27 cellular contexts compared by ENCODE assay signal in genomic region chr14:102225936-102226335, GRCh38.
A peak's percentile ranks its signal among the peaks of the same experiment; 100 is the strongest.
DNase-seq lines count a peak whose midpoint lies in the region; ATAC-seq, FAIRE-seq and TF ChIP-seq lines count a peak whose summit lies in the region.
"Had no signal": no experiment of that assay in that cellular context is flagged by ENCODE, and none has a peak within 500 bp of the region (broad histone marks: within the 10 kb centered on the region; RNA-seq: fewer than 3 reads in every experiment).

No MANE protein-coding gene starts in this region.

- H3K4me1 ChIP-seq in astrocyte (ENCODE audit: insufficient read depth, low read length) = peaks cover 8% of the 10 kb centered on the region
- H3K4me1 ChIP-seq: sigmoid colon, upper lobe of right lung had no signal

- no peaks in the 10 kb centered on the region for H3K9me3 ChIP-seq in astrocyte (ENCODE audit: insufficient read depth, low read depth, low read length)
- H3K9me3 ChIP-seq: esophagus muscularis mucosa, mucosa of descending colon, sigmoid colon, upper lobe of right lung had no signal

- H3K4me2 ChIP-seq in astrocyte (ENCODE audit: low read length) = no peak overlapping the region

- no peak overlapping the region for H3K27ac ChIP-seq in astrocyte (ENCODE audit: low read depth, low read length)
- H3K27ac ChIP-seq: esophagus muscularis mucosa, GM23248, sigmoid colon, upper lobe of right lung had no signal

- no peak overlapping the region for H3K4me3 Mint-ChIP-seq in activated CD4-positive, alpha-beta T cell treated with anti-CD3 and anti-CD28 coated beads, Interleukin-2, amount 10 ng/mL, durations not matched to agents 7 days and 5 days
- peak overlapping the region; percentile 31 for H3K4me3 Mint-ChIP-seq in astrocyte (ENCODE audit: unreplicated experiment)
- H3K4me3 Mint-ChIP-seq in stimulated activated effector memory CD8-positive, alpha-beta T cell treated with anti-CD3 and anti-CD28 coated beads, Interleukin-12 subunit alpha, Interleukin-12 subunit beta, amount 100 ng/mL, for 72 hours = no peak overlapping the region
- H3K4me3 Mint-ChIP-seq: activated B cell treated with CpG ODN at 0.5 μM for 24 hours; activated CD4-positive, alpha-beta memory T cell treated with anti-CD3 and anti-CD28 coated beads for 36 hours; CD4-positive, alpha-beta memory T cell; effector memory CD8-positive, alpha-beta T cell had no signal

- no peak overlapping the region for H3K4me3 ChIP-seq in astrocyte (ENCODE audit: insufficient read depth, low read depth, low read length)
- H3K4me3 ChIP-seq: esophagus muscularis mucosa, GM23248, mucosa of descending colon, sigmoid colon, upper lobe of right lung had no signal

- peak overlapping the region; percentile 27 for H3K27ac Mint-ChIP-seq in activated CD4-positive, alpha-beta T cell treated with anti-CD3 and anti-CD28 coated beads, Interleukin-2, amount 10 ng/mL, durations not matched to agents 7 days and 5 days
- no peak overlapping the region for H3K27ac Mint-ChIP-seq in astrocyte (ENCODE audit: unreplicated experiment)
- H3K27ac Mint-ChIP-seq in stimulated activated effector memory CD8-positive, alpha-beta T cell treated with anti-CD3 and anti-CD28 coated beads, Interleukin-12 subunit alpha, Interleukin-12 subunit beta, amount 100 ng/mL, for 72 hours = peak overlapping the region; percentile 30
- H3K27ac Mint-ChIP-seq: activated B cell treated with CpG ODN at 0.5 μM for 24 hours; activated CD4-positive, alpha-beta memory T cell treated with anti-CD3 and anti-CD28 coated beads for 36 hours; effector memory CD8-positive, alpha-beta T cell had no signal

- no peaks in the 10 kb centered on the region for H4K20me1 ChIP-seq in astrocyte (ENCODE audit: insufficient read depth, low read length)

- H3K36me3 Mint-ChIP-seq in activated CD4-positive, alpha-beta T cell treated with anti-CD3 and anti-CD28 coated beads, Interleukin-2, amount 10 ng/mL, durations not matched to agents 7 days and 5 days (ENCODE audit: low read depth) = no peaks in the 10 kb centered on the region
- H3K36me3 Mint-ChIP-seq in astrocyte (ENCODE audit: low read depth, unreplicated experiment) = peaks cover 19% of the 10 kb centered on the region
- peaks cover 8% of the 10 kb centered on the region for H3K36me3 Mint-ChIP-seq in stimulated activated effector memory CD8-positive, alpha-beta T cell treated with anti-CD3 and anti-CD28 coated beads, Interleukin-12 subunit alpha, Interleukin-12 subunit beta, amount 100 ng/mL, for 72 hours

- FAIRE-seq in astrocyte (lab: Jason Lieb, UNC) = no peak
- FAIRE-seq: islet of Langerhans had no signal

- peaks cover 8% of the 10 kb centered on the region for H3K36me3 ChIP-seq in astrocyte (ENCODE audit: insufficient read depth, low read length)

- H3K4me1 Mint-ChIP-seq in activated CD4-positive, alpha-beta T cell treated with anti-CD3 and anti-CD28 coated beads, Interleukin-2, amount 10 ng/mL, durations not matched to agents 7 days and 5 days = no peaks in the 10 kb centered on the region
- peaks cover 4% of the 10 kb centered on the region for H3K4me1 Mint-ChIP-seq in astrocyte (ENCODE audit: low read depth, unreplicated experiment)
- H3K4me1 Mint-ChIP-seq in stimulated activated effector memory CD8-positive, alpha-beta T cell treated with anti-CD3 and anti-CD28 coated beads, Interleukin-12 subunit alpha, Interleukin-12 subunit beta, amount 100 ng/mL, for 72 hours = peaks cover 9% of the 10 kb centered on the region

- no peak overlapping the region for H2AFZ ChIP-seq in astrocyte (ENCODE audit: low read depth, low read length)
- H2AFZ ChIP-seq: GM23248 had no signal

- intact Hi-C loops in left colon (cut with DNase I, micrococcal nuclease) = no loop called here

- H3K79me2 ChIP-seq in astrocyte (ENCODE audit: insufficient read depth, low read length) = no peaks in the 10 kb centered on the region

- POLR2A ChIA-PET in activated CD4-positive, alpha-beta T cell treated with anti-CD3 and anti-CD28 coated beads, Interleukin-2, amount 10 ng/mL, durations not matched to agents 7 days and 5 days (lab: Charles Lee) = no interaction called here

- no peak for TF ChIP-seq CTCF in astrocyte (IDR thresholded peaks at IDR 0.05; ENCODE audit: insufficient read depth, low read depth, low read length)

- CTCF ChIA-PET in activated CD4-positive, alpha-beta T cell treated with anti-CD3 and anti-CD28 coated beads, Interleukin-2, amount 10 ng/mL, durations not matched to agents 7 days and 5 days (lab: Charles Lee) = interaction anchor here (0.6 to 0.9 kb wide), 2 partner anchors 11 to 42 kb away, joined by 3 read pairs; no protein-coding TSS in a partner anchor

- no peaks in the 10 kb centered on the region for H3K27me3 ChIP-seq in astrocyte (ENCODE audit: insufficient read depth, low read length)
- H3K27me3 ChIP-seq: esophagus muscularis mucosa, sigmoid colon, upper lobe of right lung had no signal

- no peak overlapping the region for H3K9ac ChIP-seq in astrocyte (ENCODE audit: low read length)
- H3K9ac ChIP-seq: GM23248 had no signal

- H3K9me3 Mint-ChIP-seq in activated CD4-positive, alpha-beta T cell treated with anti-CD3 and anti-CD28 coated beads, Interleukin-2, amount 10 ng/mL, durations not matched to agents 7 days and 5 days = no peaks in the 10 kb centered on the region
- peaks cover 5% of the 10 kb centered on the region for H3K9me3 Mint-ChIP-seq in astrocyte (ENCODE audit: unreplicated experiment)
- no peaks in the 10 kb centered on the region for H3K9me3 Mint-ChIP-seq in stimulated activated effector memory CD8-positive, alpha-beta T cell treated with anti-CD3 and anti-CD28 coated beads, Interleukin-12 subunit alpha, Interleukin-12 subunit beta, amount 100 ng/mL, for 72 hours
- H3K9me3 Mint-ChIP-seq: activated B cell treated with CpG ODN at 0.5 μM for 24 hours; activated CD4-positive, alpha-beta memory T cell treated with anti-CD3 and anti-CD28 coated beads for 36 hours; effector memory CD8-positive, alpha-beta T cell had no signal

- ATAC-seq in left colon (peak; percentile 24), HG03045 (IDR thresholded peaks at IDR 0.05; ENCODE audit: unreplicated experiment) (no peak)
- ATAC-seq in stimulated activated effector memory CD8-positive, alpha-beta T cell treated with anti-CD3 and anti-CD28 coated beads, Interleukin-12 subunit alpha, Interleukin-12 subunit beta, amount 100 ng/mL, for 72 hours = no peak
- ATAC-seq: effector memory CD8-positive, alpha-beta T cell; mucosa of descending colon; upper lobe of right lung had no signal

- H3K27me3 Mint-ChIP-seq in activated CD4-positive, alpha-beta T cell treated with anti-CD3 and anti-CD28 coated beads, Interleukin-2, amount 10 ng/mL, durations not matched to agents 7 days and 5 days = no peaks in the 10 kb centered on the region
- peaks cover 6% of the 10 kb centered on the region for H3K27me3 Mint-ChIP-seq in astrocyte (ENCODE audit: low read depth, unreplicated experiment)
- H3K27me3 Mint-ChIP-seq: activated B cell treated with CpG ODN at 0.5 μM for 24 hours; activated CD4-positive, alpha-beta memory T cell treated with anti-CD3 and anti-CD28 coated beads for 36 hours; CD4-positive, alpha-beta memory T cell; effector memory CD8-positive, alpha-beta T cell had no signal

- no peak for DNase-seq in activated CD4-positive, alpha-beta T cell treated with anti-CD3 and anti-CD28 coated beads, Interleukin-2, amount 10 ng/mL, durations not matched to agents 7 days and 5 days
- DNase-seq in activated CD4-positive, alpha-beta T cell treated with anti-CD3 and anti-CD28 coated beads for 1 hour = no peak
- DNase-seq in astrocyte (ENCODE audit: low read depth) (no peak), left colon (no peak), HT-29 (ENCODE audit: low spot score) (no peak), GF-D8 (lab: John Stamatoyannopoulos, UW) (no peak)
- no peak for DNase-seq in stimulated activated effector memory CD8-positive, alpha-beta T cell treated with anti-CD3 and anti-CD28 coated beads, Interleukin-12 subunit alpha, Interleukin-12 subunit beta, amount 100 ng/mL, for 72 hours (ENCODE audit: low spot score in 2 of 2)
- DNase-seq: activated B cell treated with CpG ODN at 0.5 μM for 24 hours; activated CD4-positive, alpha-beta memory T cell treated with anti-CD3 and anti-CD28 coated beads for 36 hours; activated gamma-delta T cell; AML-193; CD4-positive, alpha-beta memory T cell; effector memory CD8-positive, alpha-beta T cell; foreskin melanocyte; GM23248; hypothalamus; mucosa of descending colon; NCI-H187 treated with DMSO at 0.1 percent for 48 hours; NCI-H226; OCI-M1; sigmoid colon; stimulated activated CD8-positive, alpha-beta memory T cell treated with anti-CD3 and anti-CD28 coated beads, Interleukin-4, amount 100 ng/mL, for 48 hours; T-helper 9 cell; upper lobe of right lung had no signal
